Comparison of ENCODE assay signal across 14 cellular contexts in genomic region chr2:42854207-42854818, GRCh38.
DNase-seq lines count a peak whose midpoint lies in the region; ATAC-seq and TF ChIP-seq lines count a peak whose summit lies in the region.
"Had no signal": no experiment of that assay in that cellular context is flagged by ENCODE, and none has a peak within 500 bp of the region (broad histone marks: within the 10 kb centered on the region; RNA-seq: fewer than 3 reads in every experiment).

No MANE protein-coding gene starts in this region.

- H3K9me3 Mint-ChIP-seq in mesothelial cell of epicardium (no peaks in the 10 kb centered on the region), T-cell (peaks cover 0 to 7% (median 7%) of the 10 kb centered on the region in 3 donors)
- H3K9me3 Mint-ChIP-seq: natural killer cell treated with Interleukin-12 subunit alpha and Interleukin-12 subunit beta and Interleukin-15 and Interleukin-18, amount 100 ng/mL, for 72 hours had no signal

- no peak for ATAC-seq in T-cell (replicated peaks in 1 of 4)
- ATAC-seq: HCT116; natural killer cell treated with Interleukin-12 subunit alpha and Interleukin-12 subunit beta and Interleukin-15 and Interleukin-18, amount 100 ng/mL, for 72 hours; PC-3 had no signal

- H3K36me3 ChIP-seq in esophagus muscularis mucosa (no peaks in the 10 kb centered on the region), suprapubic skin (no peaks in the 10 kb centered on the region)

- POLR2A ChIA-PET in T-cell (lab: Charles Lee): interaction anchor here in 1 of 2 donors (0.6 kb wide), 1 partner anchor 45 kb away, joined by 3 read pairs; no protein-coding TSS in a partner anchor

- no peak overlapping the region for H3K4me3 ChIP-seq in esophagus muscularis mucosa
- no peak overlapping the region for H3K4me3 ChIP-seq in suprapubic skin

- H3K27me3 Mint-ChIP-seq in mesothelial cell of epicardium (ENCODE audit: low read depth): no peaks in the 10 kb centered on the region
- no peaks in the 10 kb centered on the region for H3K27me3 Mint-ChIP-seq in T-cell
- H3K27me3 Mint-ChIP-seq: natural killer cell treated with Interleukin-12 subunit alpha and Interleukin-12 subunit beta and Interleukin-15 and Interleukin-18, amount 100 ng/mL, for 72 hours had no signal

- peak overlapping the region; percentile 91 for H3K27ac Mint-ChIP-seq in mesothelial cell of epicardium
- no peak overlapping the region for H3K27ac Mint-ChIP-seq in T-cell
- H3K27ac Mint-ChIP-seq: natural killer cell treated with Interleukin-12 subunit alpha and Interleukin-12 subunit beta and Interleukin-15 and Interleukin-18, amount 100 ng/mL, for 72 hours had no signal

- peaks cover 0 to 7% (median 0%) of the 10 kb centered on the region in 4 donors for H3K9me3 ChIP-seq in esophagus muscularis mucosa
- no peaks in the 10 kb centered on the region for H3K9me3 ChIP-seq in suprapubic skin

- CTCF ChIA-PET in T-cell (lab: Charles Lee): interaction anchor here in 1 of 2 donors (0.6 kb wide), 2 partner anchors 147 to 272 kb away, joined by 3 read pairs; no protein-coding TSS in a partner anchor

- 55% methylated on average over 9 of the region's 16 CpGs for WGBS in esophagus muscularis mucosa
- 44% methylated on average over 14 of the region's 16 CpGs for WGBS in suprapubic skin

- H3K4me1 ChIP-seq in esophagus muscularis mucosa: peaks cover 17 to 46% (median 40%) of the 10 kb centered on the region in 4 donors
- peaks cover 56% of the 10 kb centered on the region for H3K4me1 ChIP-seq in suprapubic skin

- DNase-seq in esophagus muscularis mucosa (ENCODE audit: extremely low spot score) (no peak), mesothelial cell of epicardium (ENCODE audit: low spot score in 2 of 2, unreplicated experiment in 2 of 2) (peak in 1 of 2 experiments; percentile 46), suprapubic skin (ENCODE audit: low spot score in 2 of 2) (no peak), T-cell (no peak), NCI-H1105 treated with DMSO at 0.1 percent for 48 hours (lab: John Stamatoyannopoulos, UW) (no peak), NCI-H524 treated with DMSO at 0.1 percent for 48 hours (lab: John Stamatoyannopoulos, UW) (no peak), NCI-H345 (lab: John Stamatoyannopoulos, UW) (no peak)
- DNase-seq: activated naive CD4-positive, alpha-beta T cell; DMS 273 treated with DMSO at 0.1 percent for 48 hours; NCI-H1436; PC-3 had no signal

- peak overlapping the region; percentile 70 to 81 (median 77) for H3K27ac ChIP-seq in esophagus muscularis mucosa (replicated peaks in 1 of 4)
- peak overlapping the region; percentile 86 for H3K27ac ChIP-seq in suprapubic skin

- intact Hi-C loops in esophagus muscularis mucosa (cut with DNase I): loop anchor here (10.0 kb wide), 1 partner anchor 630 kb away; no protein-coding TSS in a partner anchor

- no peak for TF ChIP-seq POLR2A in esophagus muscularis mucosa (IDR thresholded peaks at IDR 0.05; ENCODE audit: low read depth)
- TF ChIP-seq POLR2A in suprapubic skin (IDR thresholded peaks at IDR 0.05): no peak

- TF ChIP-seq CTCF in esophagus muscularis mucosa (IDR thresholded peaks at IDR 0.05): no peak
- TF ChIP-seq CTCF in mesothelial cell of epicardium (IDR thresholded peaks at IDR 0.05; ENCODE audit: unreplicated experiment): no peak
- TF ChIP-seq CTCF in suprapubic skin (IDR thresholded peaks at IDR 0.05): no peak

- TF ChIP-seq EP300 in Ishikawa (IDR thresholded peaks at IDR 0.05; ENCODE audit: borderline replicate concordance): no peak
- TF ChIP-seq EP300 in esophagus muscularis mucosa (IDR thresholded peaks at IDR 0.05): no peak
- TF ChIP-seq EP300 in suprapubic skin (IDR thresholded peaks at IDR 0.05): no peak

- H3K36me3 Mint-ChIP-seq in mesothelial cell of epicardium (no peaks in the 10 kb centered on the region), T-cell (no peaks in the 10 kb centered on the region)
- H3K36me3 Mint-ChIP-seq: natural killer cell treated with Interleukin-12 subunit alpha and Interleukin-12 subunit beta and Interleukin-15 and Interleukin-18, amount 100 ng/mL, for 72 hours had no signal

- peaks cover 52% of the 10 kb centered on the region for H3K4me1 Mint-ChIP-seq in mesothelial cell of epicardium
- no peaks in the 10 kb centered on the region for H3K4me1 Mint-ChIP-seq in T-cell

- TF ChIP-seq RAD21 in Ishikawa (IDR thresholded peaks at IDR 0.05; ENCODE audit: low read depth): no peak

- H3K27me3 ChIP-seq in esophagus muscularis mucosa (no peaks in the 10 kb centered on the region), suprapubic skin (no peaks in the 10 kb centered on the region)

- no peak overlapping the region for H3K4me3 Mint-ChIP-seq in mesothelial cell of epicardium
- H3K4me3 Mint-ChIP-seq in T-cell: no peak overlapping the region
- H3K4me3 Mint-ChIP-seq: natural killer cell treated with Interleukin-12 subunit alpha and Interleukin-12 subunit beta and Interleukin-15 and Interleukin-18, amount 100 ng/mL, for 72 hours had no signal

TF ChIP-seq in Ishikawa, 13 proteins besides CTCF, POLR2A, EP300 and RAD21:
- TF ChIP-seq CEBPB (IDR thresholded peaks at IDR 0.05): no peak
- TF ChIP-seq TCF12 (IDR thresholded peaks at IDR 0.05; ENCODE audit: low read depth): no peak; the same call in 1 of the 2 replicates
- TF ChIP-seq TEAD4 (IDR thresholded peaks at IDR 0.05): peak; percentile 57
- TF ChIP-seq REST (IDR thresholded peaks at IDR 0.05; ENCODE audit: low read depth): no peak
- no peak for TF ChIP-seq EGR1 (IDR thresholded peaks at IDR 0.05)
- TF ChIP-seq FOXM1 (IDR thresholded peaks at IDR 0.05; ENCODE audit: borderline replicate concordance, low read depth): no peak
- TF ChIP-seq ZBTB7A (IDR thresholded peaks at IDR 0.05; ENCODE audit: low read depth): no peak
- peak; percentile 60 for TF ChIP-seq MAX (IDR thresholded peaks at IDR 0.05)
- no peak for TF ChIP-seq YY1 (IDR thresholded peaks at IDR 0.05; ENCODE audit: low read depth)
- no peak for TF ChIP-seq TAF1 (IDR thresholded peaks at IDR 0.05; ENCODE audit: low read depth)
- no peak for TF ChIP-seq NFIC (IDR thresholded peaks at IDR 0.05)
- TF ChIP-seq CREB1 (IDR thresholded peaks at IDR 0.05; ENCODE audit: low read depth): no peak
- TF ChIP-seq USF1 (IDR thresholded peaks at IDR 0.05): no peak
